ENCODE assay signal across 1 cellular context in the genomic region with DNA sequence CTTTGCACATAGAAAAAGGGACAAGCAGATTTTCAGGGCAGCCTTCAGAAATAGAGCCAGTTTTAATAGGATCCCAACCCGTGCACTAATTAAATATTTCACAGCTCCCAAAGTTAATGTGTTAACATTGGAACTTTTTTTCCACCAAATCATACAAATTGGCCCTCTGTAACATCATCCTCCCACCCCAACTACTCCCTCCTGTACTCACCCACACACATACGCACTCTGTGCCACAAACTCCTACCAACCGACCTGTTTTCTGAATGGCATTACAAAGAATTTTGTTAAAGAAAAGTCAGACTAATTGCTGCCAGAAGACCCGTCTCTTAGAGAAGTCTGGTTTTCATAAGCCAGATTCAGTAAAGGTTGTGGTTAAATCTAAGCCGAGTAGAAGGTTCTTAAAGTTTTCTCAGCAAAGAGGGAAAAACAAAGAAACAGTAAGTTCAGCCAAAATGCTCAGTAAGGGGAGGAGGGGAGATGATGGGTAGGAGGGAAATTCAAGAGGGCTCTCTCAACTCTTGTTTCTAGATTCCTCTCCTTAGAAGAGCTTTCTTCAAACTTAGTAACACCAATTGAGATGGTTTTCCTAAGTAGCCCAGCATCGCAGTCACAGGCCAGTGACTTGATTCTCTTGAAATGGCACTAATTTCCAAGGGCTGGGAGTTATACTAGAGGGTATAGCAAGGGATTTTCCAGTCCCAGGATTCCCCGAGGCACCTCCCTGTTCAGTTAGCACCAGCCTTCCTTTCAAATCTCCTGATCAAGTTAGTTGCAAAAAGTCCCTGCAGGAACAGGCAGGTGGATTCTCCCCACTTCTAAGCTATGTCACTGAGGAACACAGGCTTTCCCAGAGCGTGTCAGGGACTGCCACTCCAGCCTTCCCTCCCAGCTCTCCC.
TF ChIP-seq lines count a peak whose summit lies in the region.

No MANE protein-coding gene starts in this region.

TF ChIP-seq in HEK293, 187 proteins besides CTCF, POLR2A, EP300 and RAD21 (continued from another document):
- TF ChIP-seq, protein P1, sequence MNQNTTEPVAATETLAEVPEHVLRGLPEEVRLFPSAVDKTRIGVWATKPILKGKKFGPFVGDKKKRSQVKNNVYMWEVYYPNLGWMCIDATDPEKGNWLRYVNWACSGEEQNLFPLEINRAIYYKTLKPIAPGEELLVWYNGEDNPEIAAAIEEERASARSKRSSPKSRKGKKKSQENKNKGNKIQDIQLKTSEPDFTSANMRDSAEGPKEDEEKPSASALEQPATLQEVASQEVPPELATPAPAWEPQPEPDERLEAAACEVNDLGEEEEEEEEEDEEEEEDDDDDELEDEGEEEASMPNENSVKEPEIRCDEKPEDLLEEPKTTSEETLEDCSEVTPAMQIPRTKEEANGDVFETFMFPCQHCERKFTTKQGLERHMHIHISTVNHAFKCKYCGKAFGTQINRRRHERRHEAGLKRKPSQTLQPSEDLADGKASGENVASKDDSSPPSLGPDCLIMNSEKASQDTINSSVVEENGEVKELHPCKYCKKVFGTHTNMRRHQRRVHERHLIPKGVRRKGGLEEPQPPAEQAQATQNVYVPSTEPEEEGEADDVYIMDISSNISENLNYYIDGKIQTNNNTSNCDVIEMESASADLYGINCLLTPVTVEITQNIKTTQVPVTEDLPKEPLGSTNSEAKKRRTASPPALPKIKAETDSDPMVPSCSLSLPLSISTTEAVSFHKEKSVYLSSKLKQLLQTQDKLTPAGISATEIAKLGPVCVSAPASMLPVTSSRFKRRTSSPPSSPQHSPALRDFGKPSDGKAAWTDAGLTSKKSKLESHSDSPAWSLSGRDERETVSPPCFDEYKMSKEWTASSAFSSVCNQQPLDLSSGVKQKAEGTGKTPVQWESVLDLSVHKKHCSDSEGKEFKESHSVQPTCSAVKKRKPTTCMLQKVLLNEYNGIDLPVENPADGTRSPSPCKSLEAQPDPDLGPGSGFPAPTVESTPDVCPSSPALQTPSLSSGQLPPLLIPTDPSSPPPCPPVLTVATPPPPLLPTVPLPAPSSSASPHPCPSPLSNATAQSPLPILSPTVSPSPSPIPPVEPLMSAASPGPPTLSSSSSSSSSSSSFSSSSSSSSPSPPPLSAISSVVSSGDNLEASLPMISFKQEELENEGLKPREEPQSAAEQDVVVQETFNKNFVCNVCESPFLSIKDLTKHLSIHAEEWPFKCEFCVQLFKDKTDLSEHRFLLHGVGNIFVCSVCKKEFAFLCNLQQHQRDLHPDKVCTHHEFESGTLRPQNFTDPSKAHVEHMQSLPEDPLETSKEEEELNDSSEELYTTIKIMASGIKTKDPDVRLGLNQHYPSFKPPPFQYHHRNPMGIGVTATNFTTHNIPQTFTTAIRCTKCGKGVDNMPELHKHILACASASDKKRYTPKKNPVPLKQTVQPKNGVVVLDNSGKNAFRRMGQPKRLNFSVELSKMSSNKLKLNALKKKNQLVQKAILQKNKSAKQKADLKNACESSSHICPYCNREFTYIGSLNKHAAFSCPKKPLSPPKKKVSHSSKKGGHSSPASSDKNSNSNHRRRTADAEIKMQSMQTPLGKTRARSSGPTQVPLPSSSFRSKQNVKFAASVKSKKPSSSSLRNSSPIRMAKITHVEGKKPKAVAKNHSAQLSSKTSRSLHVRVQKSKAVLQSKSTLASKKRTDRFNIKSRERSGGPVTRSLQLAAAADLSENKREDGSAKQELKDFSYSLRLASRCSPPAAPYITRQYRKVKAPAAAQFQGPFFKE (tag by site-specific recombination; IDR thresholded peaks at IDR 0.05; ENCODE audit: borderline replicate concordance): no peak
- TF ChIP-seq ZNF24 (tag by site-specific recombination; IDR thresholded peaks at IDR 0.05) (no peak), ZNF596 (tag by site-specific recombination; IDR thresholded peaks at IDR 0.05) (no peak)
